In the genomic region with DNA sequence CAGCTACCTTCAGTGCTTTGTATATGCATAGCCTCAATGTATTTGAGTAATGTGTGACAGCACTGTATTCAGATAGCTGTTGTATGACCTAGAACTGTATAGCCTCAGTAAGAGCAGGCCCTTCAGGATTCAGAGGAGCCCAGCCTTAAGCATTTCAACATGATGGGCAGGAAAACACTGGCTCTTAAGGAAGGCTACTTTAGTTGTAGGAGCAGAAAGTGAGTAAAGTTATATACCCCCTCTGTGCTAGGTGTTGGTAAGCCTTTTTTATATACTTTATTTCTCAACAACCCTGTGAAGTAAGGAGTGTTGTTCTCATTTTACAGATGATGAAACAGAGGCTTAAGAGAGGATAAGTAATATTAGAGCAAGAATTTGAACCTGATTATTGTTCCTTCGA, we compare ENCODE assay signal across 16 cellular contexts. TPM values are rescaled to one million over a fixed set of nuclear protein-coding genes. Genes with fewer than 3 reads are reported as not detected.
"Had no signal": no experiment of that assay in that cellular context is flagged by ENCODE, and none has a peak within 500 bp of the region (broad histone marks: within the 10 kb centered on the region; RNA-seq: fewer than 3 reads in every experiment).

No MANE protein-coding gene starts in this region.

- ATAC-seq: foreskin keratinocyte; left lobe of liver; mucosa of descending colon; naive thymus-derived CD4-positive, alpha-beta T cell; T-cell had no signal

- H3K4me1 ChIP-seq: foreskin keratinocyte had no signal

- DNase-seq: activated CD4-positive, alpha-beta T cell treated with anti-CD3 and anti-CD28 coated beads, Interleukin-2, amount 50 U/mL, for 1 hour; activated naive CD8-positive, alpha-beta T cell treated with anti-CD3 and anti-CD28 coated beads for 36 hours; foreskin keratinocyte; mucosa of descending colon; naive thymus-derived CD4-positive, alpha-beta T cell; SK-N-SH; small intestine; stimulated activated CD4-positive, alpha-beta T cell treated with anti-CD3 and anti-CD28 coated beads, Interleukin-4, amount 100 ng/mL, for 24 hours; stimulated activated naive CD4-positive, alpha-beta T cell; T-cell; T-helper 9 cell; trophoblast cell had no signal

- H3K27me3 ChIP-seq: esophagus muscularis mucosa, foreskin keratinocyte, right atrium auricular region had no signal

- H3K27ac ChIP-seq: foreskin keratinocyte, neutrophil, right atrium auricular region had no signal

- H3K4me2 ChIP-seq: SK-N-SH had no signal

- H3K4me3 ChIP-seq: esophagus muscularis mucosa, mucosa of descending colon, right atrium auricular region had no signal

- H3K9ac ChIP-seq: SK-N-SH had no signal

- H3K9me3 ChIP-seq: esophagus muscularis mucosa, mucosa of descending colon, neutrophil, right atrium auricular region, SK-N-SH had no signal

RNA-seq across cellular contexts. Expression of a gene that starts 1.5 kb away (rescaled TPM):
- polyA plus RNA-seq: foreskin keratinocyte; naive thymus-derived CD4-positive, alpha-beta T cell; SK-N-SH had no signal
